In the genomic region with DNA sequence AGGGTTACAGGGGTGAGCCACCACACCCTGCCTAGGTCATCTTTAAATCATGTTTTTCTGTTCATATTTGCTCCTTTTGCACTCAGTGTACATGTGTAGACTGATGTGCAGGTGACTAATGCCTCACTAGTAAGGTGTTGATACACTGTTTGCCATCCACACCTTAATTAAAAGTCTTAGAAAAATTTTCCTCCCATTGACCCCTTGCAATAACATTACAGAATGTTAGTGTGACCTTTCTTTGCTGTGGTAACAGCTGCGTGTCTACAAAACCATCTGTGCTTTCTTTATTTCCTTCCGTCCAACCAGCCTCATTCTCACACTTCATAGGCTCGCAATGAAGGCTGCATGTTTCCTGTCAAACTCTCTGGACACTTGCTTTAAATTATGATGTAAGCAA, we compare ENCODE assay signal across 14 cellular contexts. TPM values are rescaled to one million over a fixed set of nuclear protein-coding genes. Genes with fewer than 3 reads are reported as not detected.
DNase-seq lines count a peak whose midpoint lies in the region; ATAC-seq and TF ChIP-seq lines count a peak whose summit lies in the region.
"Had no signal": no experiment of that assay in that cellular context is flagged by ENCODE, and none has a peak within 500 bp of the region (broad histone marks: within the 10 kb centered on the region; RNA-seq: fewer than 3 reads in every experiment).

No MANE protein-coding gene starts in this region.

- peaks cover 2% of the 10 kb centered on the region for H3K36me3 Mint-ChIP-seq in effector memory CD8-positive, alpha-beta T cell (ENCODE audit: insufficient read depth)
- no peaks in the 10 kb centered on the region for H3K36me3 Mint-ChIP-seq in nephron progenitor cell (ENCODE audit: low read depth)
- no peaks in the 10 kb centered on the region for H3K36me3 Mint-ChIP-seq in neural progenitor cell
- H3K36me3 Mint-ChIP-seq: CD4-positive, alpha-beta memory T cell; IgD-negative memory B cell had no signal

- no peaks in the 10 kb centered on the region for H4K20me1 ChIP-seq in neural progenitor cell (ENCODE audit: low read depth)

- no peak overlapping the region for H3K9ac ChIP-seq in neural progenitor cell

- peak overlapping the region; percentile 6 to 63 for H3K27ac Mint-ChIP-seq in effector memory CD8-positive, alpha-beta T cell
- H3K27ac Mint-ChIP-seq in nephron progenitor cell (no peak overlapping the region), neural progenitor cell (no peak overlapping the region)
- H3K27ac Mint-ChIP-seq: CD4-positive, alpha-beta memory T cell; IgD-negative memory B cell; progenitor cell of endocrine pancreas had no signal

- H3K36me3 ChIP-seq in neural progenitor cell: no peaks in the 10 kb centered on the region

- no peak overlapping the region for H2AFZ ChIP-seq in neural progenitor cell (replicated peaks)

- H3K27me3 Mint-ChIP-seq in effector memory CD8-positive, alpha-beta T cell: no peaks in the 10 kb centered on the region
- H3K27me3 Mint-ChIP-seq in nephron progenitor cell (ENCODE audit: low read depth, poor library complexity) (peaks cover 9% of the 10 kb centered on the region), neural progenitor cell (ENCODE audit: insufficient read depth, low read depth) (peaks cover 4% of the 10 kb centered on the region)
- H3K27me3 Mint-ChIP-seq: CD4-positive, alpha-beta memory T cell; IgD-negative memory B cell had no signal

- H3F3A ChIP-seq in neural progenitor cell (ENCODE audit: low read depth): peaks cover 6% of the 10 kb centered on the region

- no peak for TF ChIP-seq POLR2A in GM18505 (IDR thresholded peaks at IDR 0.05; ENCODE audit: borderline replicate concordance, extremely low read depth, insufficient read depth, insufficient read length)

- H3K4me1 Mint-ChIP-seq in effector memory CD8-positive, alpha-beta T cell (ENCODE audit: low read depth in 2 of 2): peaks cover 7 to 18% of the 10 kb centered on the region in 2 donors
- H3K4me1 Mint-ChIP-seq in nephron progenitor cell (no peaks in the 10 kb centered on the region), neural progenitor cell (peaks cover 3% of the 10 kb centered on the region)

- H3K27me3 ChIP-seq in neural progenitor cell: peaks cover 10% of the 10 kb centered on the region

- TF ChIP-seq CTCF in nephron progenitor cell (IDR thresholded peaks at IDR 0.05) (no peak), neural progenitor cell (IDR thresholded peaks at IDR 0.05) (no peak)

- no peak for DNase-seq in effector memory CD8-positive, alpha-beta T cell
- DNase-seq in nephron progenitor cell (no peak), AML-193 (lab: John Stamatoyannopoulos, UW) (no peak), neural progenitor cell (ENCODE audit: low spot score) (no peak)
- DNase-seq: CD4-positive, alpha-beta memory T cell; erythroblast; mesendoderm; stimulated activated naive CD4-positive, alpha-beta T cell treated with Interleukin-2 at 50 U/mL for 16 hours had no signal

- H3K4me1 ChIP-seq in neural progenitor cell: peaks cover under 1% of the 10 kb centered on the region

- H3K79me2 ChIP-seq in neural progenitor cell (ENCODE audit: low read depth): no peaks in the 10 kb centered on the region

- H3K27ac ChIP-seq in neural progenitor cell: no peak overlapping the region

- no peaks in the 10 kb centered on the region for H3K9me3 ChIP-seq in neural progenitor cell (ENCODE audit: low read depth)

- no peak overlapping the region for H3K4me3 ChIP-seq in neural progenitor cell

- peak; percentile 68 for ATAC-seq in GM18505 (IDR thresholded peaks at IDR 0.05; ENCODE audit: unreplicated experiment)
- ATAC-seq in GM21367 (IDR thresholded peaks at IDR 0.05; ENCODE audit: unreplicated experiment): peak; percentile 46
- peak; percentile 88 for ATAC-seq in HG03135 (IDR thresholded peaks at IDR 0.05; ENCODE audit: unreplicated experiment)
- ATAC-seq in effector memory CD8-positive, alpha-beta T cell (replicated peaks): peak; percentile 81
- ATAC-seq in GM21825 (IDR thresholded peaks at IDR 0.05; ENCODE audit: unreplicated experiment): no peak

- H3K9me3 Mint-ChIP-seq in effector memory CD8-positive, alpha-beta T cell: no peaks in the 10 kb centered on the region
- no peaks in the 10 kb centered on the region for H3K9me3 Mint-ChIP-seq in nephron progenitor cell
- no peaks in the 10 kb centered on the region for H3K9me3 Mint-ChIP-seq in neural progenitor cell
- H3K9me3 Mint-ChIP-seq: CD4-positive, alpha-beta memory T cell; IgD-negative memory B cell had no signal

- no peak overlapping the region for H3K4me2 ChIP-seq in neural progenitor cell

- H3K4me3 Mint-ChIP-seq in effector memory CD8-positive, alpha-beta T cell: peak overlapping the region in 1 of 2 donors; percentile 18
- H3K4me3 Mint-ChIP-seq in nephron progenitor cell: no peak overlapping the region
- no peak overlapping the region for H3K4me3 Mint-ChIP-seq in neural progenitor cell
- H3K4me3 Mint-ChIP-seq: CD4-positive, alpha-beta memory T cell had no signal

RNA-seq across cellular contexts. Expression of a gene that starts 6.6 kb away (rescaled TPM):
- 185 and 218 TPM in 2 replicates for total RNA-seq in neural progenitor cell (ENCODE audit: low replicate concordance)

Comparison
In these comparisons a context has a peak if more than half of its experiments do, and no peak if none do; other contexts are left out.
1. H3K27ac Mint-ChIP-seq: peak in effector memory CD8-positive, alpha-beta T cell (2 of 2); none in nephron progenitor cell (single experiment) and neural progenitor cell (single experiment).